In the genomic region with DNA sequence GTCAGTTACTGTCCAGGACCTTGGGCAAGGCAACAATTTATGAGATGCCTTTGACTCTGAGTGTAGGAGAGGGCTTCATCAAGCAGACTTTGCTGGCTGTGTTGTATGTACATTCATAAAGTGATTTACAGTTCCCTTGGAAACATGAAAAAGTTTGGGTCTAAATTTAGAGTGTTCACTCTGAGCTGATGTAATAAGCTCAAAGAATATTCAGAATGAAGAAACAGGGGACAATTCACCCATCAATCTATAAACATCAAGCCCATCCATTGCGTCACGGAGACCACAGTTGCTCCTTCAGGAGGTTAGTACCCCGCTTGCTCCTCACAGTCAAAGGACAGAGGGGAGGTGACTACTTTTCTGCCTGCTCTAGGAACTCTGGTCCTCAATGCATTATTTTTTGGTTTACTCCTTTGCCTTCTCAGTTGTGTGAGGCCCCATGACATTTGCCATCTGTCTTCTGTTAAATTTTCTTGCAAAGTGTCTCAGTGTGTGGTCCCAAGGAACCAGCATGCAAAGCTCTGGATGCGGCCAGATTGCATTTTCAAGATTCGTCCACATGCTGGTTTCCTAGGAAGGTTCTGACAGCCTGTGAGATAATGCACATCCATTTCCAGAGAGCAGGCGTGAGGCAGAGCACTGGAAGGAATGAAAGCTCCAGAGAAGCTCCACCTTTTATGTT, we compare ENCODE assay signal across 12 cellular contexts.
A peak's percentile ranks its signal among the peaks of the same experiment; 100 is the strongest.
DNase-seq lines count a peak whose midpoint lies in the region; ATAC-seq and TF ChIP-seq lines count a peak whose summit lies in the region.
"Had no signal": no experiment of that assay in that cellular context is flagged by ENCODE, and none has a peak within 500 bp of the region (broad histone marks: within the 10 kb centered on the region; RNA-seq: fewer than 3 reads in every experiment).

No MANE protein-coding gene starts in this region.

- TF ChIP-seq CTCF in nephron (IDR thresholded peaks at IDR 0.05; ENCODE audit: unreplicated experiment in 3 of 3) (no peak), type B pancreatic cell (conservative IDR thresholded peaks at IDR 0.05) (no peak)

- H3K9me3 ChIP-seq in SK-N-MC (ENCODE audit: low read depth, low read length): no peaks in the 10 kb centered on the region
- H3K9me3 ChIP-seq: BLaER1, HAP-1 had no signal

- H3K27ac Mint-ChIP-seq in nephron (peak overlapping the region; percentile 12 to 63 (median 17)), type B pancreatic cell (no peak overlapping the region)

- H3K27ac ChIP-seq in SK-N-MC: peak overlapping the region; percentile 75
- H3K27ac ChIP-seq: BLaER1 had no signal

- H3K9me3 Mint-ChIP-seq in nephron (peaks cover 12% of the 10 kb centered on the region), type B pancreatic cell (peaks cover 13% of the 10 kb centered on the region)

- H3K36me3 ChIP-seq in SK-N-MC (ENCODE audit: insufficient read depth, low read length): no peaks in the 10 kb centered on the region
- H3K36me3 ChIP-seq: BLaER1, HAP-1 had no signal

- H3K4me1 Mint-ChIP-seq in nephron (peaks cover 9% of the 10 kb centered on the region), type B pancreatic cell (ENCODE audit: unreplicated experiment) (peaks cover 4% of the 10 kb centered on the region)

- H3K4me3 Mint-ChIP-seq in nephron: no peak overlapping the region
- no peak overlapping the region for H3K4me3 Mint-ChIP-seq in type B pancreatic cell

- H3K36me3 Mint-ChIP-seq in nephron (ENCODE audit: low read depth): no peaks in the 10 kb centered on the region
- no peaks in the 10 kb centered on the region for H3K36me3 Mint-ChIP-seq in type B pancreatic cell

- ATAC-seq in stimulated activated naive CD8-positive, alpha-beta T cell treated with anti-CD3 and anti-CD28 coated beads, Interleukin-15, Interleukin-2, amounts not matched to agents 100 U/mL and 50 U/mL, for 24 hours: no peak

- H3K27me3 Mint-ChIP-seq in nephron (ENCODE audit: low read depth): peaks cover 64% of the 10 kb centered on the region
- H3K27me3 Mint-ChIP-seq in type B pancreatic cell: peaks cover 37% of the 10 kb centered on the region

- DNase-seq in G401 (ENCODE audit: low spot score) (peak; percentile 27), SK-N-MC (ENCODE audit: low read depth, low spot score) (no peak), cerebellar cortex (ENCODE audit: low spot score) (peak; percentile 15), KBM-7 (no peak), SKM-1 (lab: John Stamatoyannopoulos, UW; ENCODE audit: unreplicated experiment) (no peak), type B pancreatic cell (ENCODE audit: extremely low spot score, unreplicated experiment) (no peak)
- no peak for DNase-seq in stimulated activated naive CD8-positive, alpha-beta T cell treated with anti-CD3 and anti-CD28 coated beads, Interleukin-15, Interleukin-2, amounts not matched to agents 100 U/mL and 50 U/mL, for 24 hours
- DNase-seq: 8988T, AML-193 had no signal

- in situ Hi-C loops in G401 (cut with HindIII; ENCODE audit: low sequenced_read_pairs) (no loop called here), KBM-7 (cut with MboI; ENCODE audit: low pct_unique_long_range_greater_than_20kb, low sequenced_read_pairs) (no loop called here)

- no peak overlapping the region for H3K9ac ChIP-seq in SK-N-MC (ENCODE audit: insufficient read length)
- H3K9ac ChIP-seq: BLaER1 had no signal

- no peak overlapping the region for H3K4me3 ChIP-seq in SK-N-MC
- H3K4me3 ChIP-seq: BLaER1, HAP-1 had no signal

Comparison
In these comparisons a context has a peak if more than half of its experiments do, and no peak if none do; other contexts are left out.
1. DNase-seq: peak in G401 (single experiment) and cerebellar cortex (single experiment); none in SK-N-MC (single experiment), KBM-7 (single experiment), SKM-1 (single experiment), type B pancreatic cell (single experiment) and stimulated activated naive CD8-positive, alpha-beta T cell treated with anti-CD3 and anti-CD28 coated beads, Interleukin-15, Interleukin-2, amounts not matched to agents 100 U/mL and 50 U/mL, for 24 hours (single experiment).